In genomic region chr3:94568041-94568440, GRCh38 we compare ENCODE assay signal across 11 cellular contexts.
"Had no signal": no experiment of that assay in that cellular context is flagged by ENCODE, and none has a peak within 500 bp of the region (broad histone marks: within the 10 kb centered on the region; RNA-seq: fewer than 3 reads in every experiment).

No MANE protein-coding gene starts in this region.

- H3K27ac ChIP-seq: GM23248 had no signal

- H3K36me3 ChIP-seq: HAP-1 had no signal

- ATAC-seq: GM23338, HCT116 had no signal

- H3K9ac ChIP-seq: GM23248 had no signal

- H3K4me1 ChIP-seq: HAP-1 had no signal

- H3K9me3 ChIP-seq: HAP-1 had no signal

- FAIRE-seq: H1, H54 had no signal

- DNase-seq: GM23248, GOT3, H7, H9, HCEC 1CT, HFFc6 had no signal

- H2AFZ ChIP-seq: GM23248, GM23338 had no signal

- H3K4me3 ChIP-seq: GM23248, GM23338, HAP-1 had no signal

- H3K4me2 ChIP-seq: GM23338 had no signal
